26 cellular contexts compared by ENCODE assay signal in the genomic region with DNA sequence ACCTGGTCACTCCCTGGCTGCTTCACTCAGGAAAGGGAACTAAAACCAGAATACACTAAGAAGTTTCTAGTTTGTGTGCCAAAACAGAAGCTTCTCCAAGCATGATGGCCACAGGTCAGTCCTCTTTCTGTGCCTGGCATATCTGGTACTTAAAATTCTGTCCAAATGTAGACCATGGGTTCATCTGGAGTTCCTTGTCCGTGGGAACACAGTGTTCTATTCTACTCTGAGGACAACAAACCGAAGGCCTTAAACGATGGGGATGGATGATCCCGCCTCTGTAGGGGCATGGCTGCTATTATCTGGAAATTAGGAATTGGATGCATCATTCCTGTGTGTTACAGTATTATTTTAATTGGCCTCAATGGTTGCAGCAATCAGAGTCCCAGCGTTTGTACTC. TPM values are rescaled to one million over a fixed set of nuclear protein-coding genes. Genes with fewer than 3 reads are reported as not detected.
DNase-seq lines count a peak whose midpoint lies in the region; ATAC-seq, FAIRE-seq and TF ChIP-seq lines count a peak whose summit lies in the region.
"Had no signal": no experiment of that assay in that cellular context is flagged by ENCODE, and none has a peak within 500 bp of the region (broad histone marks: within the 10 kb centered on the region; RNA-seq: fewer than 3 reads in every experiment).

No MANE protein-coding gene starts in this region.

- POLR2A ChIA-PET in HepG2 (lab: Yijun Ruan, JAX), result no interaction called here

- H3K4me1 ChIP-seq in HepG2 (ENCODE audit: insufficient read depth, low read length), result peaks cover 35% of the 10 kb centered on the region
- H3K4me1 ChIP-seq in right lobe of liver, result peaks cover 0 to 36% (median 8%) of the 10 kb centered on the region in 4 donors
- H3K4me1 ChIP-seq in ascending aorta, result peaks cover 0 to 17% of the 10 kb centered on the region in 2 donors
- H3K4me1 ChIP-seq in right cardiac atrium (ENCODE audit: control insufficient read depth, insufficient read depth, low read length), result peaks cover 6% of the 10 kb centered on the region
- peaks cover 17% of the 10 kb centered on the region for H3K4me1 ChIP-seq in neural progenitor cell
- H3K4me1 ChIP-seq: SJSA1 had no signal

- H3K9me3 ChIP-seq in HepG2 (ENCODE audit: low read length) (no peaks in the 10 kb centered on the region), right lobe of liver (no peaks in the 10 kb centered on the region), ascending aorta (no peaks in the 10 kb centered on the region), right cardiac atrium (ENCODE audit: control insufficient read depth, low read length) (no peaks in the 10 kb centered on the region), neural progenitor cell (ENCODE audit: low read depth) (no peaks in the 10 kb centered on the region)
- H3K9me3 ChIP-seq: A549; BLaER1 treated with 17β-estradiol and CSF1 and Interleukin-3, amounts not matched to agents 10 nM and 100 nM; SJSA1 had no signal

- in situ Hi-C loops in HepG2 (cut with HindIII; ENCODE audit: extremely low pct_ligation_motif_present, low pct_unique_long_range_greater_than_20kb), result no loop called here

- H3K27me3 ChIP-seq in HepG2 (ENCODE audit: control insufficient read depth in 1 of 2, insufficient read depth in 2 of 2, low read length in 2 of 2), result no peaks in the 10 kb centered on the region
- no peaks in the 10 kb centered on the region for H3K27me3 ChIP-seq in right lobe of liver
- no peaks in the 10 kb centered on the region for H3K27me3 ChIP-seq in ascending aorta
- H3K27me3 ChIP-seq in right cardiac atrium (ENCODE audit: control insufficient read depth, insufficient read depth), result no peaks in the 10 kb centered on the region
- no peaks in the 10 kb centered on the region for H3K27me3 ChIP-seq in neural progenitor cell
- H3K27me3 ChIP-seq: BLaER1 treated with 17β-estradiol and CSF1 and Interleukin-3, amounts not matched to agents 10 nM and 100 nM; SJSA1 had no signal

- TF ChIP-seq POLR2A in HepG2 (IDR thresholded peaks at IDR 0.05; ENCODE audit: insufficient read depth in 1 of 2, low read depth in 2 of 2, low read length in 2 of 2), result no peak
- no peak for TF ChIP-seq POLR2A in right lobe of liver (IDR thresholded peaks at IDR 0.05)

- TF ChIP-seq RAD21 in HepG2 (CRISPR knock-in tag; IDR thresholded peaks at IDR 0.05), result no peak

- H3K9ac ChIP-seq in HepG2 (ENCODE audit: insufficient read depth, low read depth, low read length) (no peak overlapping the region), neural progenitor cell (no peak overlapping the region)
- H3K9ac ChIP-seq: BLaER1 treated with 17β-estradiol and CSF1 and Interleukin-3, amounts not matched to agents 10 nM and 100 nM had no signal

- H3K27me3 Mint-ChIP-seq in neural progenitor cell (ENCODE audit: insufficient read depth, low read depth), result no peaks in the 10 kb centered on the region

- H3K27ac ChIP-seq in HepG2 (ENCODE audit: extremely low read length, insufficient read depth, low read length) (no peak overlapping the region), right lobe of liver (peak overlapping the region in 1 of 3 donors; percentile 97), ascending aorta (peak overlapping the region; percentile 83 to 85), right cardiac atrium (ENCODE audit: low read length) (peak overlapping the region; percentile 34), neural progenitor cell (no peak overlapping the region)
- H3K27ac ChIP-seq: A549; BLaER1 treated with 17β-estradiol and CSF1 and Interleukin-3, amounts not matched to agents 10 nM and 100 nM; SJSA1 had no signal

- H3K27ac Mint-ChIP-seq in neural progenitor cell, result no peak overlapping the region
- H3K27ac Mint-ChIP-seq: CD4-positive, alpha-beta T cell had no signal

- no peaks in the 10 kb centered on the region for H3K9me3 Mint-ChIP-seq in neural progenitor cell
- H3K9me3 Mint-ChIP-seq: CD4-positive, alpha-beta T cell had no signal

- H3K4me3 Mint-ChIP-seq in neural progenitor cell, result no peak overlapping the region
- H3K4me3 Mint-ChIP-seq: CD4-positive, alpha-beta T cell had no signal

- no peak for ATAC-seq in HepG2
- no peak for ATAC-seq in right lobe of liver
- peak in 1 of 2 donors; percentile 23 for ATAC-seq in right cardiac atrium
- no peak for ATAC-seq in GM21717 (IDR thresholded peaks at IDR 0.05; ENCODE audit: unreplicated experiment)
- ATAC-seq: A549, K562, PC-3 had no signal

- peaks cover 26% of the 10 kb centered on the region for H3K4me1 Mint-ChIP-seq in neural progenitor cell

- no peak for FAIRE-seq in HepG2 (lab: Jason Lieb, UNC)
- FAIRE-seq: A549, D721Med, H1, K562 had no signal

- peaks cover 11% of the 10 kb centered on the region for H3K36me3 Mint-ChIP-seq in neural progenitor cell

- intact Hi-C loops in HepG2 (cut with micrococcal nuclease; ENCODE audit: unreplicated experiment), result no loop called here
- intact Hi-C loops in right lobe of liver (cut with DNase I), result no loop called here
- intact Hi-C loops in ascending aorta (cut with DNase I), result loop anchor here (5.0 kb wide), 1 partner anchor 92 kb away; no protein-coding TSS in a partner anchor
- intact Hi-C loops in right cardiac atrium (cut with DNase I), result no loop called here

- CTCF ChIA-PET in HepG2 (lab: Yijun Ruan, JAX; ENCODE audit: low intra/inter-chr PET ratio, low total read pairs), result no interaction called here

- WGBS in HepG2 (ENCODE audit: low lambda C conversion rate), result 92% methylated on average over 5 of the region's 5 CpGs
- 83% methylated on average over 5 of the region's 5 CpGs for WGBS in right lobe of liver (ENCODE audit: insufficient coverage, low coverage, low lambda C conversion rate, missing lambda C conversion rate)
- WGBS in right cardiac atrium, result 73% methylated on average over 5 of the region's 5 CpGs

- H2AFZ ChIP-seq in HepG2 (ENCODE audit: low read length) (no peak overlapping the region), neural progenitor cell (replicated peaks) (no peak overlapping the region)

- no peak for DNase-seq in HepG2 (ENCODE audit: low spot score)
- no peak for DNase-seq in right lobe of liver
- no peak for DNase-seq in ascending aorta (ENCODE audit: low spot score in 2 of 2)
- no peak for DNase-seq in right cardiac atrium
- DNase-seq in GOT3 (lab: John Stamatoyannopoulos, UW), result no peak
- no peak for DNase-seq in neural progenitor cell (ENCODE audit: low spot score)
- DNase-seq: AML-193; CD4-positive, alpha-beta T cell; HCEC 1CT; Kasumi-1; NCI-H1105; NCI-H1436 treated with DMSO at 0.1 percent for 48 hours; NCI-H187 treated with DMSO at 0.1 percent for 48 hours; NCI-H2107; NCI-H446 treated with DMSO at 0.1 percent for 48 hours; NCI-H526; NCI-H82; NK-92 treated with Interleukin-12 subunit alpha and Interleukin-12 subunit beta, amount 100 ng/mL, for 24 hours; PC-3 had no signal

- H3K4me2 ChIP-seq in HepG2 (ENCODE audit: low read depth, low read length) (no peak overlapping the region), neural progenitor cell (no peak overlapping the region)
- H3K4me2 ChIP-seq: A549; BLaER1 treated with 17β-estradiol and CSF1 and Interleukin-3, amounts not matched to agents 10 nM and 100 nM had no signal

- no peaks in the 10 kb centered on the region for H3K79me2 ChIP-seq in HepG2 (ENCODE audit: insufficient read depth, low read length)
- no peaks in the 10 kb centered on the region for H3K79me2 ChIP-seq in neural progenitor cell (ENCODE audit: low read depth)

- no peak for TF ChIP-seq CTCF in HepG2 (CRISPR knock-in tag; IDR thresholded peaks at IDR 0.05)
- no peak for TF ChIP-seq CTCF in right lobe of liver (IDR thresholded peaks at IDR 0.05)
- TF ChIP-seq CTCF in ascending aorta (IDR thresholded peaks at IDR 0.05), result no peak
- TF ChIP-seq CTCF in neural progenitor cell (IDR thresholded peaks at IDR 0.05), result no peak

- H3K4me3 ChIP-seq in HepG2 (replicated peaks in 1 of 3; ENCODE audit: insufficient read depth in 1 of 3, low read depth in 2 of 3, low read length in 3 of 3) (no peak overlapping the region), right lobe of liver (no peak overlapping the region), ascending aorta (no peak overlapping the region), right cardiac atrium (ENCODE audit: low read length) (no peak overlapping the region), neural progenitor cell (no peak overlapping the region)
- H3K4me3 ChIP-seq: A549; BLaER1 treated with 17β-estradiol and CSF1 and Interleukin-3, amounts not matched to agents 10 nM and 100 nM; K562; SJSA1 had no signal

- TSS peak; percentile 33 for BruUV-seq in HepG2 (replicated peaks; lab: Mats Ljungman, UMichigan)

- H3K36me3 ChIP-seq in HepG2 (replicated peaks in 1 of 2; ENCODE audit: control insufficient read depth in 1 of 2, insufficient read depth in 2 of 2, low read length in 2 of 2), result peaks cover 0 to 20% of the 10 kb centered on the region in 2 experiments; a peak in 4 of 5 replicates
- H3K36me3 ChIP-seq in right lobe of liver, result peaks cover 0 to 13% (median 4%) of the 10 kb centered on the region in 4 donors
- H3K36me3 ChIP-seq in ascending aorta, result peaks cover 6 to 33% of the 10 kb centered on the region in 2 donors
- peaks cover 8% of the 10 kb centered on the region for H3K36me3 ChIP-seq in neural progenitor cell
- H3K36me3 ChIP-seq: BLaER1 treated with 17β-estradiol and CSF1 and Interleukin-3, amounts not matched to agents 10 nM and 100 nM; SJSA1 had no signal

- TF ChIP-seq EP300 in HepG2 (IDR thresholded peaks at IDR 0.05; ENCODE audit: low read depth in 2 of 2, low read length in 2 of 2) (no peak), HepG2 (CRISPR knock-in tag; IDR thresholded peaks at IDR 0.05; ENCODE audit: borderline replicate concordance) (no peak)

- H4K20me1 ChIP-seq in HepG2 (ENCODE audit: insufficient read depth, low read length), result no peaks in the 10 kb centered on the region
- no peaks in the 10 kb centered on the region for H4K20me1 ChIP-seq in neural progenitor cell (ENCODE audit: low read depth)
- H4K20me1 ChIP-seq: BLaER1 treated with 17β-estradiol and CSF1 and Interleukin-3, amounts not matched to agents 10 nM and 100 nM had no signal

- peaks cover 7% of the 10 kb centered on the region for H3F3A ChIP-seq in neural progenitor cell (ENCODE audit: low read depth)

RNA-seq across cellular contexts. Expression of gene DLAT, which starts 6.1 kb away (rescaled TPM):
- 62.2 and 73.2 TPM in 2 replicates for total RNA-seq in HepG2 (2016; rRNA removed; fragmentation: Illumina TruSeq; extraction: Trizol)
- 15.1 and 15.7 TPM in 2 replicates for total RNA-seq in HepG2 (2016; cell fraction: cytosol; rRNA removed; fragmentation: Illumina TruSeq; extraction: Trizol; ENCODE audit: low read depth)
- total RNA-seq in HepG2 (2016; cell fraction: insoluble cytoplasmic fraction; rRNA removed; fragmentation: Illumina TruSeq; extraction: Trizol), result 63.4 and 67.7 TPM in 2 replicates
- 30.4 and 35.5 TPM in 2 replicates for total RNA-seq in HepG2 (2016; cell fraction: membrane; rRNA removed; fragmentation: Illumina TruSeq; extraction: Trizol)
- 32.8 and 36.5 TPM in 2 replicates for total RNA-seq in HepG2 (2016; cell fraction: nucleus; rRNA removed; fragmentation: Illumina TruSeq; extraction: Trizol)
- 21.5 and 26.4 TPM in 2 replicates for polyA plus RNA-seq in HepG2 (2011; rRNA removed)
- 15.5 and 18.8 TPM in 2 replicates for polyA plus RNA-seq in HepG2 (2011; cell fraction: cytosol; rRNA removed)
- 9.0 and 9.7 TPM in 2 replicates for polyA plus RNA-seq in HepG2 (2011; cell fraction: nucleus; rRNA removed)
- polyA plus RNA-seq in HepG2 (2012), result 19.8 and 28.1 TPM in 2 replicates
- 7.9 TPM in 2 replicates for polyA plus RNA-seq in HepG2 (2016; cell fraction: cytosol; fragmentation: Illumina TruSeq; extraction: Trizol; ENCODE audit: low read depth)
- polyA plus RNA-seq in HepG2 (2016; cell fraction: insoluble cytoplasmic fraction; fragmentation: Illumina TruSeq; extraction: Trizol; ENCODE audit: low read depth), result 71.4 and 72.1 TPM in 2 replicates
- 18.4 and 21.2 TPM in 2 replicates for polyA plus RNA-seq in HepG2 (2016; cell fraction: membrane; fragmentation: Illumina TruSeq; extraction: Trizol; ENCODE audit: low read depth)
- 37.6 and 38.9 TPM in 2 replicates for polyA plus RNA-seq in HepG2 (2016; cell fraction: nucleus; fragmentation: Illumina TruSeq; extraction: Trizol; ENCODE audit: insufficient read depth, low read depth)
- 27.1 and 37.7 TPM in 2 replicates for polyA minus RNA-seq in HepG2 (2011; rRNA and poly(A)+ RNA removed; ENCODE audit: low replicate concordance)
- polyA minus RNA-seq in HepG2 (2011; cell fraction: cytosol; rRNA and poly(A)+ RNA removed), result 30.4 and 33.5 TPM in 2 replicates
- polyA minus RNA-seq in HepG2 (2011; cell fraction: nucleus; rRNA and poly(A)+ RNA removed), result 24.3 and 31.8 TPM in 2 replicates
- total RNA-seq in right lobe of liver, result 10 to 100 TPM; 10.8 to 37.4 (median 23.3) TPM
- total RNA-seq in ascending aorta, result 21.3 TPM
- 100 to 1,000 TPM in 2 of 4 donors, 10 to 100 TPM in 2; 91.4 to 117 (median 102) TPM for total RNA-seq in right cardiac atrium
- polyA plus RNA-seq in right cardiac atrium, result 53.7 TPM
- total RNA-seq in neural progenitor cell (ENCODE audit: low replicate concordance), result 48.2 and 55.7 TPM in 2 replicates

RNA-seq across cellular contexts. Expression of gene PIH1D2, which starts 54.8 kb away (rescaled TPM):
- total RNA-seq in HepG2 (2016; rRNA removed; fragmentation: Illumina TruSeq; extraction: Trizol) (2.7 and 2.8 TPM in 2 replicates), right lobe of liver (under 1 TPM; 0.37 to 0.80 (median 0.37) TPM), ascending aorta (not detected), right cardiac atrium (1 to 10 TPM; 1.2 to 1.8 (median 1.6) TPM), neural progenitor cell (ENCODE audit: low replicate concordance) (1.6 and 3.5 TPM in 2 replicates)
- 0.53 and 1.0 TPM in 2 replicates for total RNA-seq in HepG2 (2016; cell fraction: cytosol; rRNA removed; fragmentation: Illumina TruSeq; extraction: Trizol; ENCODE audit: low read depth)
- total RNA-seq in HepG2 (2016; cell fraction: insoluble cytoplasmic fraction; rRNA removed; fragmentation: Illumina TruSeq; extraction: Trizol), result 2.0 and 2.4 TPM in 2 replicates
- 1.1 and 1.4 TPM in 2 replicates for total RNA-seq in HepG2 (2016; cell fraction: membrane; rRNA removed; fragmentation: Illumina TruSeq; extraction: Trizol)
- 0.93 and 2.3 TPM in 2 replicates for total RNA-seq in HepG2 (2016; cell fraction: nucleus; rRNA removed; fragmentation: Illumina TruSeq; extraction: Trizol)
- polyA plus RNA-seq in HepG2 (2011; rRNA removed) (0.49 and 0.61 TPM in 2 replicates), right cardiac atrium (1.8 TPM)
- 0.23 and 0.24 TPM in 2 replicates for polyA plus RNA-seq in HepG2 (2011; cell fraction: cytosol; rRNA removed)
- 0.50 and 0.55 TPM in 2 replicates for polyA plus RNA-seq in HepG2 (2011; cell fraction: nucleus; rRNA removed)
- polyA plus RNA-seq in HepG2 (2012), result 0.24 and 0.52 TPM in 2 replicates
- 0.49 and 0.62 TPM in 2 replicates for polyA plus RNA-seq in HepG2 (2016; cell fraction: cytosol; fragmentation: Illumina TruSeq; extraction: Trizol; ENCODE audit: low read depth)
- polyA plus RNA-seq in HepG2 (2016; cell fraction: insoluble cytoplasmic fraction; fragmentation: Illumina TruSeq; extraction: Trizol; ENCODE audit: low read depth), result 1.7 and 2.2 TPM in 2 replicates
- 0.73 and 0.88 TPM in 2 replicates for polyA plus RNA-seq in HepG2 (2016; cell fraction: membrane; fragmentation: Illumina TruSeq; extraction: Trizol; ENCODE audit: low read depth)
- polyA plus RNA-seq in HepG2 (2016; cell fraction: nucleus; fragmentation: Illumina TruSeq; extraction: Trizol; ENCODE audit: insufficient read depth, low read depth), result 1.6 and 2.0 TPM in 2 replicates
- 0.16 and 0.65 TPM in 2 replicates for polyA minus RNA-seq in HepG2 (2011; rRNA and poly(A)+ RNA removed; ENCODE audit: low replicate concordance)
- not detected in 2 replicates for polyA minus RNA-seq in HepG2 (2011; cell fraction: cytosol; rRNA and poly(A)+ RNA removed)
- 0.52 and 1.1 TPM in 2 replicates for polyA minus RNA-seq in HepG2 (2011; cell fraction: nucleus; rRNA and poly(A)+ RNA removed)
- total RNA-seq: CD4-positive, alpha-beta T cell had no signal

RNA-seq across cellular contexts. Expression of gene NKAPD1, which starts 55.0 kb away (rescaled TPM):
- total RNA-seq in HepG2 (2016; rRNA removed; fragmentation: Illumina TruSeq; extraction: Trizol) (22.5 and 31.8 TPM in 2 replicates), right lobe of liver (1 to 10 TPM; 4.7 to 7.7 (median 6.0) TPM), ascending aorta (12.2 TPM), right cardiac atrium (1 to 10 TPM; 8.0 to 9.8 (median 8.3) TPM), neural progenitor cell (ENCODE audit: low replicate concordance) (35.9 and 60.0 TPM in 2 replicates)
- 5.5 and 7.1 TPM in 2 replicates for total RNA-seq in HepG2 (2016; cell fraction: cytosol; rRNA removed; fragmentation: Illumina TruSeq; extraction: Trizol; ENCODE audit: low read depth)
- total RNA-seq in HepG2 (2016; cell fraction: insoluble cytoplasmic fraction; rRNA removed; fragmentation: Illumina TruSeq; extraction: Trizol), result 24.1 and 31.3 TPM in 2 replicates
- 21.5 and 25.6 TPM in 2 replicates for total RNA-seq in HepG2 (2016; cell fraction: membrane; rRNA removed; fragmentation: Illumina TruSeq; extraction: Trizol)
- 12.3 and 17.7 TPM in 2 replicates for total RNA-seq in HepG2 (2016; cell fraction: nucleus; rRNA removed; fragmentation: Illumina TruSeq; extraction: Trizol)
- polyA plus RNA-seq in HepG2 (2011; rRNA removed) (8.3 and 11.2 TPM in 2 replicates), right cardiac atrium (5.0 TPM)
- 5.9 and 8.2 TPM in 2 replicates for polyA plus RNA-seq in HepG2 (2011; cell fraction: cytosol; rRNA removed)
- polyA plus RNA-seq in HepG2 (2011; cell fraction: nucleus; rRNA removed), result 3.1 and 4.5 TPM in 2 replicates
- 15.3 and 16.6 TPM in 2 replicates for polyA plus RNA-seq in HepG2 (2012)
- polyA plus RNA-seq in HepG2 (2016; cell fraction: cytosol; fragmentation: Illumina TruSeq; extraction: Trizol; ENCODE audit: low read depth), result 5.3 and 5.9 TPM in 2 replicates
- 31.6 and 37.6 TPM in 2 replicates for polyA plus RNA-seq in HepG2 (2016; cell fraction: insoluble cytoplasmic fraction; fragmentation: Illumina TruSeq; extraction: Trizol; ENCODE audit: low read depth)
- polyA plus RNA-seq in HepG2 (2016; cell fraction: membrane; fragmentation: Illumina TruSeq; extraction: Trizol; ENCODE audit: low read depth), result 13.7 and 14.2 TPM in 2 replicates
- 17.2 and 18.1 TPM in 2 replicates for polyA plus RNA-seq in HepG2 (2016; cell fraction: nucleus; fragmentation: Illumina TruSeq; extraction: Trizol; ENCODE audit: insufficient read depth, low read depth)
- polyA minus RNA-seq in HepG2 (2011; rRNA and poly(A)+ RNA removed; ENCODE audit: low replicate concordance), result 7.3 and 9.0 TPM in 2 replicates
- 8.0 and 9.8 TPM in 2 replicates for polyA minus RNA-seq in HepG2 (2011; cell fraction: cytosol; rRNA and poly(A)+ RNA removed)
- polyA minus RNA-seq in HepG2 (2011; cell fraction: nucleus; rRNA and poly(A)+ RNA removed), result 9.3 and 14.2 TPM in 2 replicates

Comparison
In these comparisons a context has a peak if more than half of its experiments do, and no peak if none do; other contexts are left out.
1. H3K27ac ChIP-seq: peak in ascending aorta (2 of 2) and right cardiac atrium (single experiment); none in HepG2 (single experiment) and neural progenitor cell (single experiment).